In the genomic region with DNA sequence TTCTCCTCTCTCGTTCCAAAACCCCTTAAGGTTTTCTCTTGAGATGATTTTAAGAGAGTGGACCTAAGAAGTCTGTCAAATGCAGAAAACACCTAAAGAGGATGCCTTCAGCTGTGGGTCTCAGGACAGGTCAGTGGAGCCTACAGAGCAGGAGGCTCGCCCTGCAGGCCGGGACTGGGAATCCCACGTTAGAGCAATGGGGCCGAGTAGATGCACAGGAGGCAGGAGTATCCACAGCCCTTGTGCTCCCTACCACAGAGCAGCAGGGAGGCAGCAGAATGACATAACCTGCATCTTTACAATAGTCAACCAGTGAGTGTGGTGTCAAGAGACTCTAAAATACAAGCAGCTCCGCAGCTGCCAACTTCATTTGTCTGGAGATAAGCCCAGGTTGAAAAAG, we compare ENCODE assay signal across 19 cellular contexts.
DNase-seq lines count a peak whose midpoint lies in the region; ATAC-seq and TF ChIP-seq lines count a peak whose summit lies in the region.
"Had no signal": no experiment of that assay in that cellular context is flagged by ENCODE, and none has a peak within 500 bp of the region (broad histone marks: within the 10 kb centered on the region; RNA-seq: fewer than 3 reads in every experiment).

No MANE protein-coding gene starts in this region.

- TF ChIP-seq CTCF in GM23338 (conservative IDR thresholded peaks at IDR 0.05; ENCODE audit: low read depth in 2 of 2): no peak
- peak; percentile 21; the same call in 1 of the 3 replicates for TF ChIP-seq CTCF in H9 (conservative IDR thresholded peaks at IDR 0.05)

- peaks cover 4% of the 10 kb centered on the region; the same call in 1 of the 3 replicates for H3K36me3 Mint-ChIP-seq in GM23338 (ENCODE audit: low read depth)
- peaks cover 1 to 9% (median 2%) of the 10 kb centered on the region in 3 experiments; a peak in 6 of 7 replicates for H3K36me3 Mint-ChIP-seq in H9 (ENCODE audit: insufficient read depth in 1 of 3, low read depth in 3 of 3)
- H3K36me3 Mint-ChIP-seq: CD8-positive, alpha-beta T cell had no signal

- H3K9me3 ChIP-seq in H9 (ENCODE audit: control insufficient read depth, low read depth, low read length): no peaks in the 10 kb centered on the region
- H3K9me3 ChIP-seq: Caco-2 had no signal

- no peak overlapping the region for H4K91ac ChIP-seq in H9 (ENCODE audit: insufficient read length, low read depth, low read length)

- H2AFZ ChIP-seq in GM23338: no peak overlapping the region
- H2AFZ ChIP-seq in H9 (ENCODE audit: low read length): no peak overlapping the region

- H2BK15ac ChIP-seq in H9 (ENCODE audit: low read depth, low read length) (no peak overlapping the region), mesendoderm (replicated peaks; ENCODE audit: low read depth) (no peak overlapping the region)

- H3K18ac ChIP-seq in H9 (ENCODE audit: insufficient read length, low read depth, low read length): no peak overlapping the region
- no peak overlapping the region for H3K18ac ChIP-seq in mesendoderm (ENCODE audit: low read length)

- H3K23ac ChIP-seq in H9 (ENCODE audit: insufficient read length, low read depth, low read length): no peak overlapping the region
- no peak overlapping the region for H3K23ac ChIP-seq in mesendoderm (ENCODE audit: low read length)

- H3K27ac Mint-ChIP-seq in GM23338: no peak overlapping the region
- no peak overlapping the region for H3K27ac Mint-ChIP-seq in H9
- H3K27ac Mint-ChIP-seq: B cell; CD4-positive, alpha-beta T cell; CD8-positive, alpha-beta T cell had no signal

- no peaks in the 10 kb centered on the region for H3F3A ChIP-seq in GM23338 (replicated peaks; ENCODE audit: low read depth)

- H3K27me3 Mint-ChIP-seq in GM23338 (ENCODE audit: insufficient read depth, low read depth, poor library complexity): no peaks in the 10 kb centered on the region
- no peaks in the 10 kb centered on the region for H3K27me3 Mint-ChIP-seq in H9 (ENCODE audit: low read depth)
- H3K27me3 Mint-ChIP-seq: CD4-positive, alpha-beta T cell had no signal

- H4K5ac ChIP-seq in H9 (ENCODE audit: insufficient read length, low read depth, low read length) (no peak overlapping the region), mesendoderm (ENCODE audit: low read length) (no peak overlapping the region)

- H3K9ac ChIP-seq in H9 (ENCODE audit: extremely low read depth, insufficient read length, low read length): no peak overlapping the region
- no peak overlapping the region for H3K9ac ChIP-seq in mesendoderm (ENCODE audit: low read length)
- H3K9ac ChIP-seq: BLaER1 treated with 17β-estradiol and CSF1 and Interleukin-3, amounts not matched to agents 10 nM and 100 nM had no signal

- H4K20me1 ChIP-seq in GM23338 (replicated peaks; ENCODE audit: insufficient read depth) (no peaks in the 10 kb centered on the region), H9 (ENCODE audit: control insufficient read depth, insufficient read depth, insufficient read length) (no peaks in the 10 kb centered on the region)
- H4K20me1 ChIP-seq: BLaER1 treated with 17β-estradiol and CSF1 and Interleukin-3, amounts not matched to agents 10 nM and 100 nM had no signal

- H2BK120ac ChIP-seq in H9 (ENCODE audit: low read depth, low read length, poor library complexity, severe bottlenecking): no peak overlapping the region
- H2BK120ac ChIP-seq in mesendoderm (ENCODE audit: low read depth, low read length): no peak overlapping the region

- H4K8ac ChIP-seq in H9 (replicated peaks; ENCODE audit: insufficient read length, low read depth, low read length) (no peak overlapping the region), mesendoderm (ENCODE audit: low read depth, low read length) (no peak overlapping the region)

- H3K9me2 ChIP-seq in GM23338 (ENCODE audit: insufficient read depth): peaks cover 6% of the 10 kb centered on the region; the same call in 1 of the 2 replicates

- no peak overlapping the region for H3K27ac ChIP-seq in GM23338 (ENCODE audit: low read depth)
- H3K27ac ChIP-seq in H9 (ENCODE audit: insufficient read length, low read depth, low read length): no peak overlapping the region
- no peak overlapping the region for H3K27ac ChIP-seq in mesendoderm (ENCODE audit: low read depth, low read length)
- H3K27ac ChIP-seq: BLaER1 treated with 17β-estradiol and CSF1 and Interleukin-3, amounts not matched to agents 10 nM and 100 nM; C4-2B had no signal

- H3K79me1 ChIP-seq in H9 (ENCODE audit: insufficient read depth, low read depth, low read length, poor library complexity, severe bottlenecking) (no peaks in the 10 kb centered on the region), mesendoderm (ENCODE audit: low read length) (no peaks in the 10 kb centered on the region)

- H3K9me3 Mint-ChIP-seq in GM23338: peaks cover 9% of the 10 kb centered on the region; the same call in 2 of the 3 replicates
- H3K9me3 Mint-ChIP-seq in H9: peaks cover 8 to 11% of the 10 kb centered on the region in 2 experiments

- H3K4me3 Mint-ChIP-seq in GM23338 (no peak overlapping the region), H9 (no peak overlapping the region)
- H3K4me3 Mint-ChIP-seq: B cell; CD4-positive, alpha-beta T cell; CD8-positive, alpha-beta T cell had no signal

- WGBS in H9 (ENCODE audit: extremely low coverage, insufficient read length, low lambda C conversion rate): no CpG with 5 or more reads among the region's 6 CpGs
- WGBS in mesendoderm (ENCODE audit: extremely low coverage, insufficient coverage, low lambda C conversion rate): no CpG with 5 or more reads among the region's 6 CpGs

- H3K4ac ChIP-seq in H9 (ENCODE audit: low read depth, low read length) (no peak overlapping the region), mesendoderm (ENCODE audit: low read depth, low read length) (no peak overlapping the region)

- H3K27me3 ChIP-seq in GM23338 (ENCODE audit: insufficient read depth) (no peaks in the 10 kb centered on the region), H9 (ENCODE audit: insufficient read depth, low read length) (no peaks in the 10 kb centered on the region), mesendoderm (ENCODE audit: insufficient read depth, low read length, poor library complexity) (no peaks in the 10 kb centered on the region)
- H3K27me3 ChIP-seq: BLaER1 treated with 17β-estradiol and CSF1 and Interleukin-3, amounts not matched to agents 10 nM and 100 nM had no signal

- intact Hi-C loops in posterior vena cava (cut with DNase I): no loop called here

- H2BK5ac ChIP-seq in H9 (ENCODE audit: insufficient read length, low read length): no peak overlapping the region
- no peak overlapping the region for H2BK5ac ChIP-seq in mesendoderm (ENCODE audit: low read length)

- no peak for DNase-seq in GM23338 (ENCODE audit: low spot score)
- DNase-seq in H9: no peak
- DNase-seq in mesendoderm: peak; percentile 8
- peak; percentile 55 for DNase-seq in posterior vena cava (ENCODE audit: low spot score)
- no peak for DNase-seq in cerebellar cortex (ENCODE audit: low spot score)
- no peak for DNase-seq in mesenteric fat pad (ENCODE audit: low spot score)
- no peak for DNase-seq in AG08396 (ENCODE audit: low spot score)
- DNase-seq: 8988T; ACHN; AML-193; Caco-2; Calu3; CD4-positive, alpha-beta T cell; CD8-positive, alpha-beta T cell; DMS79 treated with DMSO at 0.1 percent for 48 hours; GF-D8 had no signal

- H3K4me1 ChIP-seq in GM23338 (ENCODE audit: insufficient read depth) (no peaks in the 10 kb centered on the region), H9 (ENCODE audit: insufficient read depth, low read length) (no peaks in the 10 kb centered on the region), mesendoderm (ENCODE audit: control insufficient read depth, low read depth, low read length) (no peaks in the 10 kb centered on the region)
- H3K4me1 ChIP-seq: Caco-2 had no signal

- ATAC-seq in GM23338: peak; percentile 76
- ATAC-seq: CD8-positive, alpha-beta T cell had no signal

- H3K23me2 ChIP-seq in H9 (ENCODE audit: insufficient read length, low read depth, low read length, poor library complexity, severe bottlenecking): no peaks in the 10 kb centered on the region

- H3K56ac ChIP-seq in H9 (ENCODE audit: insufficient read length, low read depth, low read length): no peak overlapping the region
- no peak overlapping the region for H3K56ac ChIP-seq in mesendoderm (ENCODE audit: low read length)

- H2BK20ac ChIP-seq in H9 (ENCODE audit: low read depth, low read length, poor library complexity, severe bottlenecking): no peak overlapping the region

- no peak overlapping the region for H2AK5ac ChIP-seq in H9 (ENCODE audit: insufficient read length, low read length)
- H2AK5ac ChIP-seq in mesendoderm (ENCODE audit: low read length): no peak overlapping the region

- H3K4me2 ChIP-seq in GM23338: no peak overlapping the region
- no peak overlapping the region for H3K4me2 ChIP-seq in H9 (ENCODE audit: insufficient read depth, insufficient read length, low read length)
- H3K4me2 ChIP-seq in mesendoderm (ENCODE audit: low read length): no peak overlapping the region

- H3K4me3 ChIP-seq in GM23338: no peak overlapping the region
- no peak overlapping the region for H3K4me3 ChIP-seq in mesendoderm (ENCODE audit: low read length)
- H3K4me3 ChIP-seq: BLaER1 treated with 17β-estradiol and CSF1 and Interleukin-3, amounts not matched to agents 10 nM and 100 nM had no signal

- H3K4me1 Mint-ChIP-seq in GM23338 (peaks cover 9% of the 10 kb centered on the region; the same call in 2 of the 3 replicates), H9 (peaks cover 10 to 16% of the 10 kb centered on the region in 2 experiments)
- H3K4me1 Mint-ChIP-seq: B cell had no signal

- no peak overlapping the region for H3T11ph ChIP-seq in H9 (ENCODE audit: low read length)

- H2BK12ac ChIP-seq in H9 (ENCODE audit: insufficient read length, low read depth, low read length): no peak overlapping the region

- H3K14ac ChIP-seq in H9 (ENCODE audit: insufficient read depth, low read length): no peak overlapping the region

- H3K79me2 ChIP-seq in GM23338 (replicated peaks; ENCODE audit: insufficient read depth) (no peaks in the 10 kb centered on the region), H9 (ENCODE audit: insufficient read depth, low read length) (no peaks in the 10 kb centered on the region), mesendoderm (ENCODE audit: control insufficient read depth, insufficient read depth, low read length) (no peaks in the 10 kb centered on the region)

- H3K36me3 ChIP-seq in GM23338 (ENCODE audit: insufficient read depth) (no peaks in the 10 kb centered on the region; the same call in 1 of the 2 replicates), mesendoderm (ENCODE audit: control insufficient read depth, insufficient read depth, low read length) (no peaks in the 10 kb centered on the region)
- H3K36me3 ChIP-seq: BLaER1 treated with 17β-estradiol and CSF1 and Interleukin-3, amounts not matched to agents 10 nM and 100 nM had no signal

TF ChIP-seq in GM23338, 12 proteins besides CTCF, POLR2A, EP300 and RAD21 (continues in another document):
- TF ChIP-seq, protein P1, sequence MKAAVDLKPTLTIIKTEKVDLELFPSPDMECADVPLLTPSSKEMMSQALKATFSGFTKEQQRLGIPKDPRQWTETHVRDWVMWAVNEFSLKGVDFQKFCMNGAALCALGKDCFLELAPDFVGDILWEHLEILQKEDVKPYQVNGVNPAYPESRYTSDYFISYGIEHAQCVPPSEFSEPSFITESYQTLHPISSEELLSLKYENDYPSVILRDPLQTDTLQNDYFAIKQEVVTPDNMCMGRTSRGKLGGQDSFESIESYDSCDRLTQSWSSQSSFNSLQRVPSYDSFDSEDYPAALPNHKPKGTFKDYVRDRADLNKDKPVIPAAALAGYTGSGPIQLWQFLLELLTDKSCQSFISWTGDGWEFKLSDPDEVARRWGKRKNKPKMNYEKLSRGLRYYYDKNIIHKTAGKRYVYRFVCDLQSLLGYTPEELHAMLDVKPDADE (IDR thresholded peaks at IDR 0.05): no peak

Comparison
In these comparisons a context has a peak if more than half of its experiments do, and no peak if none do; other contexts are left out.
1. DNase-seq: peak in mesendoderm (single experiment) and posterior vena cava (single experiment); none in GM23338 (single experiment), H9 (single experiment), cerebellar cortex (single experiment), mesenteric fat pad (single experiment) and AG08396 (single experiment).